10 cellular contexts compared by ENCODE assay signal in genomic region chr14:91143862-91144261, GRCh38. TPM values are rescaled to one million over a fixed set of nuclear protein-coding genes. Genes with fewer than 3 reads are reported as not detected.
DNase-seq lines count a peak whose midpoint lies in the region; ATAC-seq, FAIRE-seq and TF ChIP-seq lines count a peak whose summit lies in the region.
"Had no signal": no experiment of that assay in that cellular context is flagged by ENCODE, and none has a peak within 500 bp of the region (broad histone marks: within the 10 kb centered on the region; RNA-seq: fewer than 3 reads in every experiment).

No MANE protein-coding gene starts in this region.

- no peaks in the 10 kb centered on the region for H3K9me3 ChIP-seq in heart right ventricle
- H3K9me3 ChIP-seq in sigmoid colon = no peaks in the 10 kb centered on the region

- ATAC-seq in activated T-helper 17 cell treated with anti-CD3 and anti-CD28 coated beads, Interleukin-2, amount 50 U/mL, for 72 hours (replicated peaks) = no peak
- peak in 6 of 8 donors; percentile 17 to 63 (median 44) for ATAC-seq in heart right ventricle
- no peak for ATAC-seq in HG03439 (IDR thresholded peaks at IDR 0.05; ENCODE audit: unreplicated experiment)
- ATAC-seq in GM21737 (IDR thresholded peaks at IDR 0.05; ENCODE audit: unreplicated experiment) = no peak
- ATAC-seq: foreskin keratinocyte had no signal

- H3K4me1 ChIP-seq in heart right ventricle (peaks cover 7 to 80% (median 46%) of the 10 kb centered on the region in 9 donors), sigmoid colon (peaks cover 0 to 20% (median 19%) of the 10 kb centered on the region in 4 donors)

- H3K27ac Mint-ChIP-seq in activated T-helper 17 cell treated with anti-CD3 and anti-CD28 coated beads, Interleukin-2, amount 50 U/mL, for 72 hours = peak overlapping the region; percentile 42

- H3K27ac ChIP-seq in heart right ventricle (peak overlapping the region; percentile 45 to 88 (median 70)), sigmoid colon (peak overlapping the region in 3 of 4 donors; percentile 22 to 79 (median 36))
- H3K27ac ChIP-seq: cardiac muscle cell, foreskin keratinocyte had no signal

- intact Hi-C loops in heart right ventricle (cut with DNase I) (loop anchor here in 1 of 10 donors (5.0 kb wide), 1 partner anchor 1142 kb away; no protein-coding TSS in a partner anchor), sigmoid colon (cut with DNase I) (no loop called here)

- no peak for TF ChIP-seq EP300 in sigmoid colon (IDR thresholded peaks at IDR 0.05)

- peaks cover 53% of the 10 kb centered on the region for H3K36me3 Mint-ChIP-seq in activated T-helper 17 cell treated with anti-CD3 and anti-CD28 coated beads, Interleukin-2, amount 50 U/mL, for 72 hours (ENCODE audit: low read depth)

- no peak overlapping the region for H3K4me3 Mint-ChIP-seq in activated T-helper 17 cell treated with anti-CD3 and anti-CD28 coated beads, Interleukin-2, amount 50 U/mL, for 72 hours
- H3K4me3 Mint-ChIP-seq: mesothelial cell of epicardium had no signal

- WGBS in heart right ventricle, 2 donors = 52 to 55% methylated on average over 8 of the region's 8 CpGs
- 83 to 89% methylated on average over 8 of the region's 8 CpGs for WGBS in sigmoid colon, 2 donors

- DNase-seq in NCI-H1694 (lab: John Stamatoyannopoulos, UW) (peak; percentile 81), heart right ventricle (peak in 1 of 2 donors; percentile 48), sigmoid colon (no peak), H54 (ENCODE audit: insufficient read length, low spot score) (no peak)
- DNase-seq: foreskin keratinocyte had no signal

- H3K36me3 ChIP-seq in heart right ventricle (peaks cover 0 to 69% (median 11%) of the 10 kb centered on the region in 9 donors), sigmoid colon (peaks cover 0 to 47% (median 15%) of the 10 kb centered on the region in 4 donors)
- H3K36me3 ChIP-seq: cardiac muscle cell had no signal

- H3K4me3 ChIP-seq in heart right ventricle (no peak overlapping the region), sigmoid colon (no peak overlapping the region)
- H3K4me3 ChIP-seq: cardiac muscle cell had no signal

- H3K27me3 Mint-ChIP-seq in activated T-helper 17 cell treated with anti-CD3 and anti-CD28 coated beads, Interleukin-2, amount 50 U/mL, for 72 hours = no peaks in the 10 kb centered on the region

- TF ChIP-seq CTCF in heart right ventricle (IDR thresholded peaks at IDR 0.05) (no peak), sigmoid colon (IDR thresholded peaks at IDR 0.05) (no peak)

- peaks cover 24% of the 10 kb centered on the region for H3K4me1 Mint-ChIP-seq in activated T-helper 17 cell treated with anti-CD3 and anti-CD28 coated beads, Interleukin-2, amount 50 U/mL, for 72 hours

- H3K9me3 Mint-ChIP-seq in activated T-helper 17 cell treated with anti-CD3 and anti-CD28 coated beads, Interleukin-2, amount 50 U/mL, for 72 hours = no peaks in the 10 kb centered on the region
- H3K9me3 Mint-ChIP-seq: mesothelial cell of epicardium had no signal

- TF ChIP-seq POLR2A in sigmoid colon (IDR thresholded peaks at IDR 0.05) (no peak), H54 (IDR thresholded peaks at IDR 0.05; ENCODE audit: low read depth, low read length) (no peak)

- H3K27me3 ChIP-seq in heart right ventricle (no peaks in the 10 kb centered on the region), sigmoid colon (no peaks in the 10 kb centered on the region)
- H3K27me3 ChIP-seq: cardiac muscle cell, foreskin keratinocyte had no signal

- no peak for FAIRE-seq in H54 (lab: Jason Lieb, UNC)

RNA-seq across cellular contexts. Expression of gene DGLUCY, which starts 30.0 kb away (rescaled TPM):
- total RNA-seq in activated T-helper 17 cell treated with anti-CD3 and anti-CD28 coated beads, Interleukin-2, amount 50 U/mL, for 72 hours = 10 to 100 TPM; 73.8 to 88.7 TPM
- 100 to 1,000 TPM; 124 to 270 (median 208) TPM for total RNA-seq in heart right ventricle
- polyA plus RNA-seq in heart right ventricle = 100 to 1,000 TPM in 1 of 2 donors, 10 to 100 TPM in 1; 43.5 to 184 TPM
- total RNA-seq in sigmoid colon = 10 to 100 TPM; 44.4 to 99.4 (median 68.0) TPM
- polyA plus RNA-seq in sigmoid colon = 10 to 100 TPM; 14.4 to 49.8 (median 16.2) TPM

Comparison
In these comparisons a context has a peak if more than half of its experiments do, and no peak if none do; other contexts are left out.
1. ATAC-seq: peak in heart right ventricle (6 of 8); none in activated T-helper 17 cell treated with anti-CD3 and anti-CD28 coated beads, Interleukin-2, amount 50 U/mL, for 72 hours (single experiment), HG03439 (single experiment) and GM21737 (single experiment).